ENCODE assay signal across 8 cellular contexts in the genomic region with DNA sequence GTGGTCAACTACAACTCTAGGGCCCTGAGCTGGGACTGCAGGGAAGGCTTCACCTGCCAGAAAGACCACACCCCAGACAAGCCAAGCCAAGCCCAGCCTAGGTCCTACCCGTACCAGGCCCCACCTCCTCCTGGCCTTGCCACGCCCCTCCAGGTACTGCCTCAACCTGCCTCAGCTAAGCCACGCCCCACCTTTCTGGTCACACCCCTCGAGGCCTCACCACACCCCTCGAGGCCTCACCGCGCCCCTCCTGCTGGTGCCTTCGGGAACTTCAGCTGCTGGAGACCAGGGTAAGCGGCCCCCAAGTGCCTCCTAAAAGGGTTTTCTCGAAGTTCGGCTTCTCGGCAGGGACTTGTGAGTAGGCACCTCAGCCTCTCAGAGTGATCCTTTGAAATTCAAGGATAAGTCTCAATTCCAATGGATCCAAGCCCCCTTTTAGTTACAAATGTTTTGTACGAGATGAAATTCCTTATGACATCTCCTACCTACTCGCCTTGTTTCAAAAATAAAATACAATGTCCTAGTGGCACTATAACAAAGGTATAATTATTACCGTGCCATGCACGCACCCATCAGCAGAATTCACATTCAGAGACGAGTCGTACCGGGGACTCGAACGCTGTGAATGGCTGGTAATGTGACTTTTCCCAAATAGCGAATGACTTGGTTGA.
DNase-seq lines count a peak whose midpoint lies in the region; FAIRE-seq and TF ChIP-seq lines count a peak whose summit lies in the region.

No MANE protein-coding gene starts in this region.

- DNase-seq in stimulated activated CD4-positive, alpha-beta T cell treated with anti-CD3 and anti-CD28 coated beads, Interleukin-15, amount 100 ng/mL, for 24 hours, result peak; percentile 31
- DNase-seq in stimulated activated CD4-positive, alpha-beta T cell treated with anti-CD3 and anti-CD28 coated beads, Interleukin-12 subunit alpha, Interleukin-12 subunit beta, amount 100 ng/mL, for 4 hours, result no peak
- DNase-seq in Karpas-422, result peak; percentile 66
- DNase-seq in bronchial epithelial cell (ENCODE audit: low read depth), result peak; percentile 87
- DNase-seq in neural progenitor cell (ENCODE audit: low spot score), result peak; percentile 64
- no peak for DNase-seq in NCI-H774 (lab: John Stamatoyannopoulos, UW)
- DNase-seq in SHP77 treated with DMSO at 0.1 percent for 48 hours (lab: John Stamatoyannopoulos, UW), result no peak
- no peak for DNase-seq in DMS114 treated with DMSO at 0.1 percent for 48 hours (lab: John Stamatoyannopoulos, UW; ENCODE audit: unreplicated experiment)

- H3K27ac ChIP-seq in Karpas-422 (ENCODE audit: low read length) (no peak overlapping the region), neural progenitor cell (no peak overlapping the region)

- H3K36me3 ChIP-seq in Karpas-422 (ENCODE audit: insufficient read depth, low read length) (no peaks in the 10 kb centered on the region), bronchial epithelial cell (ENCODE audit: control insufficient read depth, insufficient read depth, low read length) (no peaks in the 10 kb centered on the region), neural progenitor cell (no peaks in the 10 kb centered on the region)

- H3F3A ChIP-seq in neural progenitor cell (ENCODE audit: low read depth), result no peaks in the 10 kb centered on the region

- H3K36me3 Mint-ChIP-seq in neural progenitor cell, result peaks cover 2% of the 10 kb centered on the region

- no peaks in the 10 kb centered on the region for H3K4me1 ChIP-seq in Karpas-422 (ENCODE audit: low read length)
- H3K4me1 ChIP-seq in neural progenitor cell, result no peaks in the 10 kb centered on the region

- H3K9me3 Mint-ChIP-seq in neural progenitor cell, result no peaks in the 10 kb centered on the region

- H3K4me3 ChIP-seq in Karpas-422 (ENCODE audit: low read length) (no peak overlapping the region), bronchial epithelial cell (ENCODE audit: low read depth, low read length) (no peak overlapping the region), neural progenitor cell (no peak overlapping the region)

- H2AFZ ChIP-seq in Karpas-422 (ENCODE audit: low read length) (no peak overlapping the region), neural progenitor cell (replicated peaks) (no peak overlapping the region)

- peak; percentile 79 for FAIRE-seq in bronchial epithelial cell (lab: Jason Lieb, UNC)

- H4K20me1 ChIP-seq in Karpas-422 (ENCODE audit: insufficient read depth, low read depth, low read length), result no peaks in the 10 kb centered on the region
- no peaks in the 10 kb centered on the region for H4K20me1 ChIP-seq in neural progenitor cell (ENCODE audit: low read depth)

- no peaks in the 10 kb centered on the region for H3K79me2 ChIP-seq in Karpas-422 (ENCODE audit: low read length)
- no peaks in the 10 kb centered on the region for H3K79me2 ChIP-seq in neural progenitor cell (ENCODE audit: low read depth)

- H3K27me3 Mint-ChIP-seq in neural progenitor cell (ENCODE audit: insufficient read depth, low read depth), result peaks cover 8% of the 10 kb centered on the region

- H3K9ac ChIP-seq in Karpas-422 (ENCODE audit: low read length) (no peak overlapping the region), neural progenitor cell (no peak overlapping the region)

- H3K4me2 ChIP-seq in Karpas-422 (ENCODE audit: low read depth, low read length, poor library complexity, severe bottlenecking) (no peak overlapping the region), neural progenitor cell (no peak overlapping the region)

- no peaks in the 10 kb centered on the region for H3K9me2 ChIP-seq in Karpas-422 (replicated peaks; ENCODE audit: insufficient read depth, low read length)

- TF ChIP-seq CTCF in bronchial epithelial cell (IDR thresholded peaks at IDR 0.05; ENCODE audit: insufficient read depth, low read length, severe bottlenecking), result peak; percentile 75
- peak; percentile 53 for TF ChIP-seq CTCF in neural progenitor cell (IDR thresholded peaks at IDR 0.05)

- H3K27me3 ChIP-seq in Karpas-422 (ENCODE audit: low read length) (no peaks in the 10 kb centered on the region), bronchial epithelial cell (ENCODE audit: control insufficient read depth, insufficient read depth, low read length) (no peaks in the 10 kb centered on the region), neural progenitor cell (no peaks in the 10 kb centered on the region)

- H3K4me3 Mint-ChIP-seq in neural progenitor cell, result no peak overlapping the region

- H3K4me1 Mint-ChIP-seq in neural progenitor cell, result peaks cover 6% of the 10 kb centered on the region

- no peaks in the 10 kb centered on the region for H3K9me3 ChIP-seq in Karpas-422 (ENCODE audit: low read length)
- no peaks in the 10 kb centered on the region for H3K9me3 ChIP-seq in neural progenitor cell (ENCODE audit: low read depth)

- H3K27ac Mint-ChIP-seq in neural progenitor cell, result no peak overlapping the region

Comparison
In these comparisons a context has a peak if more than half of its experiments do, and no peak if none do; other contexts are left out.
1. DNase-seq: peak in stimulated activated CD4-positive, alpha-beta T cell treated with anti-CD3 and anti-CD28 coated beads, Interleukin-15, amount 100 ng/mL, for 24 hours (single experiment), Karpas-422 (single experiment), bronchial epithelial cell (single experiment) and neural progenitor cell (single experiment); none in stimulated activated CD4-positive, alpha-beta T cell treated with anti-CD3 and anti-CD28 coated beads, Interleukin-12 subunit alpha, Interleukin-12 subunit beta, amount 100 ng/mL, for 4 hours (single experiment), NCI-H774 (single experiment), SHP77 treated with DMSO at 0.1 percent for 48 hours (single experiment) and DMS114 treated with DMSO at 0.1 percent for 48 hours (single experiment).